8 cellular contexts compared by ENCODE assay signal in the genomic region with DNA sequence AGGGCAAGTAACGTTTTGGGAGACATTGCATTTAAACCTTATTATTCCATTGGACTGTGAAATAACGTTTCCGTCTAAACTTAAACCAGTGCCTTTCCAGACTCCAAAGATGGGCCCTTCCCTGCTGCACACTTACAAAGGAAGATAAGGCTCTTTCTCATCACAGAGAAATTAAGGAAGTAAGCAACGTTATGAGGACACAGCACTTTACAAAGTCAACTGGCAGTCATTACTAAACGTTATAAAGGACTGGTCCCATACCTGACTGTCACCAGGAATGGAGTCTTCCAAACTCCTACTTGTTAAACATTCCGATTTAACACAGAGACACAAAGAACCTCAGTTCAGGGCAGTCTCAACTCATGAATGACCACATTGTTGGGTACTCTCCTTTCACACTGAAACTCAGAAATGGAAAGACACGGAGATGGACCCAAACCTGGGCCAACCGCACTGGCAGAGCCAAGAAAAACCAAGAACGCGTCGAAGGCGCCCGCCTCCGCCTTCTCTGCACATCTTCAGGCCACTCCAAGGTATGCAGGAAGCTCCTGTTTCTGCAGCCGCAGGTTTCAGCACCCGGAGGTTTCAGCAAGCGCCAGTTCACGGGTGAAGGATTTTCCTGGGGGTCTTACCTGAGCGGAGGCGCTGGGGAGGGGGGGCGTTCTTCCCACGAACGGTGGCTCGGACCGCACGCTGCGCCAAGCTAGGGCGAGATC. TPM values are rescaled to one million over a fixed set of nuclear protein-coding genes. Genes with fewer than 3 reads are reported as not detected.
DNase-seq lines count a peak whose midpoint lies in the region; ATAC-seq, FAIRE-seq and TF ChIP-seq lines count a peak whose summit lies in the region.

No MANE protein-coding gene starts in this region.

- H3K23me2 ChIP-seq in H1 (ENCODE audit: low read depth, low read length) = peaks cover 9% of the 10 kb centered on the region

- FAIRE-seq in H1 (lab: Jason Lieb, UNC) = no peak

- intact Hi-C loops in upper lobe of right lung (cut with DNase I) = no loop called here

- H2BK120ac ChIP-seq in H1 (replicated peaks; ENCODE audit: low read depth, low read length) = no peak overlapping the region

- no peak overlapping the region for H2BK12ac ChIP-seq in H1 (ENCODE audit: low read depth, low read length)

- H3K9me3 ChIP-seq in SU-DHL-6 (ENCODE audit: insufficient read depth, low read length) (no peaks in the 10 kb centered on the region), H1 (ENCODE audit: insufficient read depth in 2 of 2, low read depth in 1 of 2, low read length in 1 of 2) (no peaks in the 10 kb centered on the region), upper lobe of right lung (no peaks in the 10 kb centered on the region)

- 0 out of 3 replicates have a peak, but pooled peaks of 1 of the 2 experiments have one; percentile 13 for TF ChIP-seq POLR2A in H1 (IDR thresholded peaks at IDR 0.05; ENCODE audit: control extremely low read depth in 1 of 2, low read depth in 2 of 2, low read length in 2 of 2)

- H3K14ac ChIP-seq in H1 (ENCODE audit: insufficient read length) = no peak overlapping the region

- ATAC-seq in GM19467 (IDR thresholded peaks at IDR 0.05; ENCODE audit: unreplicated experiment) (peak; percentile 5), upper lobe of right lung (peak; percentile 2)

- no peak overlapping the region for H3K56ac ChIP-seq in H1 (replicated peaks; ENCODE audit: insufficient read length, low read depth, low read length)

- peak overlapping the region; percentile 80 for H2AFZ ChIP-seq in SU-DHL-6 (ENCODE audit: low read depth, low read length, severe bottlenecking)
- 0 out of 2 replicates have a peak overlapping the region, but pooled peaks have one; percentile 13 for H2AFZ ChIP-seq in H1 (ENCODE audit: low read length)

- 5% methylated on average over 16 of the region's 28 CpGs; no CpG with 5 or more reads in 1 of the 2 experiments for whole genome bisulfite sequencing in H1 (ENCODE audit: extremely low coverage in 1 of 2, insufficient coverage in 1 of 2, insufficient read length in 1 of 2, insufficient replicate concordance in 2 of 2, low coverage in 1 of 2, low lambda C conversion rate in 2 of 2, missing lambda C conversion rate in 1 of 2), 2 experiments

- POLR2A ChIA-PET in H1 (lab: Charles Lee; ENCODE audit: partially characterized antibody) = interaction anchor here (0.8 to 2.4 kb wide), 6 partner anchors 9 to 172 kb away, joined by 3 to 8 read pairs (median 4); no protein-coding TSS in a partner anchor

- H3K23ac ChIP-seq in H1 (ENCODE audit: insufficient read length) = no peak overlapping the region

- TF ChIP-seq EP300 in H1 (IDR thresholded peaks at IDR 0.05; ENCODE audit: borderline replicate concordance in 1 of 2, low read depth in 2 of 2, low read length in 2 of 2) = no peak

- 0 out of 2 replicates have a peak overlapping the region, but pooled peaks have one; percentile 49 for H2BK15ac ChIP-seq in H1 (ENCODE audit: low read length)

- H3K79me1 ChIP-seq in H1 (ENCODE audit: low read depth, low read length) = peaks cover 10% of the 10 kb centered on the region

- CTCF ChIA-PET in H1 (lab: Charles Lee; ENCODE audit: partially characterized antibody) = interaction anchor here (0.8 to 3.3 kb wide), 5 partner anchors 10 to 54 kb away, joined by 3 to 24 read pairs (median 6); no protein-coding TSS in a partner anchor

- H3K9me2 ChIP-seq in SU-DHL-6 (replicated peaks; ENCODE audit: insufficient read depth, low read length) = no peaks in the 10 kb centered on the region

- peaks cover 4 to 18% (median 5%) of the 10 kb centered on the region in 4 experiments; a peak in 6 of 7 replicates for H3K4me1 ChIP-seq in H1 (replicated peaks in 1 of 4; ENCODE audit: control insufficient read depth in 3 of 4, insufficient read depth in 4 of 4, low read length in 3 of 4)
- H3K4me1 ChIP-seq in upper lobe of right lung = no peaks in the 10 kb centered on the region

- TF ChIP-seq CTCF in HL-60 (IDR thresholded peaks at IDR 0.05; ENCODE audit: insufficient read depth, low read length) = no peak
- no peak for TF ChIP-seq CTCF in SU-DHL-6 (IDR thresholded peaks at IDR 0.05; ENCODE audit: insufficient read depth, low read length, poor library complexity, severe bottlenecking)
- TF ChIP-seq CTCF in H1 (IDR thresholded peaks at IDR 0.05; ENCODE audit: control extremely low read depth in 1 of 3, insufficient read depth in 1 of 3, low read depth in 1 of 3, low read length in 3 of 3) = no peak
- no peak for TF ChIP-seq CTCF in upper lobe of right lung (IDR thresholded peaks at IDR 0.05)

- DNase-seq in DMS53 (lab: John Stamatoyannopoulos, UW) (peak; percentile 56), HL-60 (ENCODE audit: low read depth in 1 of 2, low spot score in 1 of 2) (peak in 1 of 2 experiments; percentile 61), H1 (ENCODE audit: low read depth in 1 of 2, low spot score in 2 of 2) (no peak), midbrain (lab: John Stamatoyannopoulos, UW) (peak; percentile 55), upper lobe of right lung (no peak), NCI-H1092 treated with DMSO at 0.1 percent for 48 hours (lab: John Stamatoyannopoulos, UW) (no peak)

- no peak overlapping the region for H3K4ac ChIP-seq in H1 (replicated peaks; ENCODE audit: insufficient read length, low read depth, low read length)

- H4K8ac ChIP-seq in H1 (ENCODE audit: extremely low read depth, insufficient read depth, low read length) = peak overlapping the region; percentile 69; the same call in 1 of the 2 replicates

- no peak overlapping the region for H4K5ac ChIP-seq in H1 (ENCODE audit: insufficient read length, low read depth, low read length)

- no peak overlapping the region for H2BK20ac ChIP-seq in H1 (ENCODE audit: low read length)

- H3K79me2 ChIP-seq in SU-DHL-6 (ENCODE audit: insufficient read depth, low read length) (no peaks in the 10 kb centered on the region), H1 (ENCODE audit: control insufficient read depth in 1 of 2, insufficient read depth in 2 of 2, low read length in 2 of 2) (peaks cover 3 to 50% of the 10 kb centered on the region in 2 experiments; a peak in 3 of 4 replicates)

- H3K36me3 ChIP-seq in SU-DHL-6 (ENCODE audit: low read length) (no peaks in the 10 kb centered on the region), H1 (ENCODE audit: control insufficient read depth in 2 of 4, insufficient read depth in 4 of 4, low read length in 3 of 4) (no peaks in the 10 kb centered on the region), upper lobe of right lung (no peaks in the 10 kb centered on the region)

- H3K27me3 ChIP-seq in HL-60 (ENCODE audit: insufficient read depth, poor library complexity, severe bottlenecking) (no peaks in the 10 kb centered on the region), SU-DHL-6 (ENCODE audit: low read length) (no peaks in the 10 kb centered on the region), H1 (replicated peaks in 1 of 4; ENCODE audit: control insufficient read depth in 3 of 4, extremely low read depth in 1 of 4, insufficient read depth in 3 of 4, low read length in 3 of 4) (no peaks in the 10 kb centered on the region), upper lobe of right lung (no peaks in the 10 kb centered on the region)

- peak overlapping the region; percentile 52 for H3K18ac ChIP-seq in H1 (ENCODE audit: extremely low read depth, low read length)

- H3K4me3 ChIP-seq in HL-60 (replicated peaks; ENCODE audit: insufficient read depth, low read length) = peak overlapping the region; percentile 99
- H3K4me3 ChIP-seq in SU-DHL-6 (ENCODE audit: insufficient read depth, low read length, poor library complexity, severe bottlenecking) = peak overlapping the region; percentile 78
- peak overlapping the region; percentile 77 to 86 (median 80) for H3K4me3 ChIP-seq in H1 (ENCODE audit: extremely low read depth in 1 of 4, insufficient read depth in 2 of 4, low read depth in 3 of 4, low read length in 4 of 4)
- H3K4me3 ChIP-seq in upper lobe of right lung = peak overlapping the region; percentile 99

- no peak for TF ChIP-seq RAD21 in H1 (IDR thresholded peaks at IDR 0.05 in 1 of 2, conservative IDR thresholded peaks at IDR 0.05 in 1 of 2; ENCODE audit: low read depth in 2 of 2, low read length in 2 of 2)

- H2BK5ac ChIP-seq in H1 (ENCODE audit: low read depth, low read length) = peak overlapping the region; percentile 74; the same call in 1 of the 2 replicates

- no peak overlapping the region for H2AK5ac ChIP-seq in H1 (ENCODE audit: low read depth, low read length)

- peaks cover 10% of the 10 kb centered on the region; the same call in 1 of the 2 replicates for H3F3A ChIP-seq in SU-DHL-6 (ENCODE audit: insufficient read depth)

- H4K91ac ChIP-seq in H1 (replicated peaks; ENCODE audit: insufficient read length, low read length) = no peak overlapping the region

- H4K20me1 ChIP-seq in SU-DHL-6 (ENCODE audit: low read depth, low read length) = no peaks in the 10 kb centered on the region
- peaks cover 0 to 5% of the 10 kb centered on the region in 2 experiments for H4K20me1 ChIP-seq in H1 (replicated peaks in 1 of 2; ENCODE audit: control insufficient read depth in 1 of 2, insufficient read depth in 2 of 2, low read length in 2 of 2)

- H3K4me2 ChIP-seq in SU-DHL-6 (ENCODE audit: low read depth, low read length, poor library complexity, severe bottlenecking) = peak overlapping the region; percentile 75
- H3K4me2 ChIP-seq in H1 (ENCODE audit: insufficient read depth in 1 of 2, low read depth in 2 of 2, low read length in 2 of 2) = peak overlapping the region; percentile 86 to 95

- H3K27ac ChIP-seq in HL-60 (replicated peaks) (peak overlapping the region; percentile 62), SU-DHL-6 (ENCODE audit: low read depth, low read length) (no peak overlapping the region), H1 (ENCODE audit: low read depth, low read length) (no peak overlapping the region), upper lobe of right lung (peak overlapping the region; percentile 73)

- H3K9ac ChIP-seq in SU-DHL-6 (ENCODE audit: low read length) (peak overlapping the region; percentile 65), H1 (replicated peaks in 1 of 4; ENCODE audit: extremely low read depth in 1 of 4, low read depth in 3 of 4, low read length in 3 of 4) (peak overlapping the region in 3 of 4 experiments; percentile 46 to 72 (median 57); a peak in 6 of 7 replicates)

TF ChIP-seq in H1, 55 proteins besides CTCF, POLR2A, EP300 and RAD21 (continues in another document):
- TF ChIP-seq SIN3A (conservative IDR thresholded peaks at IDR 0.05 in 1 of 2, IDR thresholded peaks at IDR 0.05 in 1 of 2; ENCODE audit: low read depth in 1 of 2, low read length in 2 of 2) (peak in 1 of 2 experiments; percentile 60; a peak in 2 of 4 replicates), TEAD4 (IDR thresholded peaks at IDR 0.05; ENCODE audit: low read depth, low read length) (0 out of 2 replicates have a peak, but pooled peaks have one; percentile 1)

RNA-seq across cellular contexts. Expression of gene PAPSS1, which starts 0.7 kb away (rescaled TPM):
- total RNA-seq in H1 (2021; fragmentation: NEBNext Ultra II Directional; extraction: Animal tissue kit (Norgen Biotek cat#: 25700)) = 79.1 and 79.2 TPM in 2 replicates
- polyA plus RNA-seq in H1 (2011; rRNA removed) = 59.9 and 98.5 TPM in 2 replicates
- polyA plus RNA-seq in H1 (2011; cell fraction: cytosol; rRNA removed) = 126 TPM
- 50.4 TPM for polyA plus RNA-seq in H1 (2011; cell fraction: nucleus; rRNA removed)
- 83.6 to 107 TPM (median 93.4 TPM) in 4 replicates for polyA plus RNA-seq in H1 (2012, experiment 1 of 2)
- 11.2 TPM for polyA plus RNA-seq in H1 (2012, experiment 2 of 2)
- polyA plus RNA-seq in H1 (2013, experiment 1 of 2) = 42.7 TPM
- 43.8 TPM for polyA plus RNA-seq in H1 (2013, experiment 2 of 2)
- 119 and 136 TPM in 2 replicates for polyA minus RNA-seq in H1 (2011; rRNA and poly(A)+ RNA removed)
- 44.8 TPM for polyA minus RNA-seq in H1 (2011; cell fraction: cytosol; rRNA and poly(A)+ RNA removed)
- polyA minus RNA-seq in H1 (2011; cell fraction: nucleus; rRNA and poly(A)+ RNA removed) = 54.2 TPM
- total RNA-seq in upper lobe of right lung = 70.8 TPM

Comparison
In these comparisons a context has a peak if more than half of its experiments do, and no peak if none do; other contexts are left out.
1. DNase-seq: peak in DMS53 (single experiment) and midbrain (single experiment); none in H1 (0 of 2), upper lobe of right lung (single experiment) and NCI-H1092 treated with DMSO at 0.1 percent for 48 hours (single experiment).
2. H3K27ac ChIP-seq: peak in HL-60 (single experiment) and upper lobe of right lung (single experiment); none in SU-DHL-6 (single experiment) and H1 (single experiment).
3. Peak in every context shown above with its lines, with median percentiles within 50 percentile points of each other: H3K4me3 ChIP-seq.